In genomic region chr10:100114460-100114859, GRCh38 we compare ENCODE assay signal across 9 cellular contexts. TPM values are rescaled to one million over a fixed set of nuclear protein-coding genes. Genes with fewer than 3 reads are reported as not detected.
"Had no signal": no experiment of that assay in that cellular context is flagged by ENCODE, and none has a peak within 500 bp of the region (broad histone marks: within the 10 kb centered on the region; RNA-seq: fewer than 3 reads in every experiment).

No MANE protein-coding gene starts in this region.

- H3K4me3 Mint-ChIP-seq: H9 had no signal

- H3K4me3 ChIP-seq: GM23248 had no signal

- H3K9ac ChIP-seq: GM23248 had no signal

- H3K9me3 Mint-ChIP-seq: H9 had no signal

- H2AFZ ChIP-seq: GM23248 had no signal

- FAIRE-seq: H1, H54, HTR-8/SVneo had no signal

- H3K27ac ChIP-seq: GM23248 had no signal

- DNase-seq: H9, HCEC 1CT, IMR-90, KBM-7 had no signal

RNA-seq across cellular contexts. Expression of gene CPN1, which starts 32.8 kb away (rescaled TPM):
- total RNA-seq: GM23248, H9, HT-29, IMR-90 had no signal
- polyA plus RNA-seq: GM23248, IMR-90 had no signal
